In the genomic region with DNA sequence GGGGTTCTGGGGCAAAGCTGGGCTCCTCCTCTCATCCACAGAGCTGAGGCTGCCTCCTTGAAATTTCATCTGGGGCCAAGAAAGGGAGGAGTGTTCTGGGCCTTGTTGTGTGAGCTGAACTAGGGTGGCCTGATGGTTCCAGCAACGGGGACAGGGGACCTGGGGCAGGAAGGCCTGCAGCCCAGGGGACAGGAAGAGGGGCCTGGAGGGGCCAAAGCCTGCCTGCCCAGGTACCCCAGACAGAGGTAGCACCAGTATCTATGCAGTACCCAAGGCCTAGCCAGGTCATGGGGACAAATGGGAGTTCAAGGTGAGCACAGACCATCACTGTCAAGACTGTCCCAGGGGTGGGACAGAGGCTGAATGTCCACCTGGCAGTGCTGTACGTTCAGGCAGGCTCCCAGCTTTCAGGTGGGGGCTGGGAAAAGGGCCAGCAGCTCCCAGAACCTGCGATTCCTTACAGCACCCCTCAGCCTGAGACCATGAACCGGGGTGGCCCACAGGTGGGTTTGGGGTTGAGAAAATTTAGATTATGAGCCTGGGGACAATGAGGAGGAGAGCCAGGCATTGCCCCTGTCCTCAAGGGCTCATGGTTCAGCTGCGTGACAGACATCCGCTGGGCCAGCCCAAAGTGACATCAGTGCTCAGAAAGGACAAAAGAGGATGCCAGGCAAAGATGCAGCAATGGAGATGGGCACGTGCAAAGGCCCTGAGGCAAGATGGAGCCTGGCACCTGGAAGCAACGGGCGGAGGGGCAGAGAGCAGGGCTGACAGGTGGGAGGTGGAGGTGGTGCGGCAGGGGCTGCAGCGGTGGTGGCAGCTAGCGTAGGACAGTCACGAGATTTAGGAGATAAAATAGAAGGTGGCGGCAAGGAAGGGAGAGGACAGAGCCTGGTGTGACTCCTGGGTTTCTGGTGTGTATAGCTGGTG, we compare ENCODE assay signal across 1 cellular context.
TF ChIP-seq lines count a peak whose summit lies in the region.

No MANE protein-coding gene starts in this region.

TF ChIP-seq in SK-N-SH treated with all-trans-retinoic acid at 6 μM for 48 hours, 23 proteins besides CTCF, POLR2A, EP300 and RAD21 (continued from another document):
- TF ChIP-seq PATZ1 (CRISPR knock-in tag; IDR thresholded peaks at IDR 0.05; ENCODE audit: borderline replicate concordance) (no peak), BACH2 (CRISPR knock-in tag; IDR thresholded peaks at IDR 0.05; ENCODE audit: borderline replicate concordance) (no peak), CREB5 (CRISPR knock-in tag; IDR thresholded peaks at IDR 0.05; ENCODE audit: low read depth) (no peak), SNAI2 (CRISPR knock-in tag; IDR thresholded peaks at IDR 0.05) (no peak)
